In the genomic region with DNA sequence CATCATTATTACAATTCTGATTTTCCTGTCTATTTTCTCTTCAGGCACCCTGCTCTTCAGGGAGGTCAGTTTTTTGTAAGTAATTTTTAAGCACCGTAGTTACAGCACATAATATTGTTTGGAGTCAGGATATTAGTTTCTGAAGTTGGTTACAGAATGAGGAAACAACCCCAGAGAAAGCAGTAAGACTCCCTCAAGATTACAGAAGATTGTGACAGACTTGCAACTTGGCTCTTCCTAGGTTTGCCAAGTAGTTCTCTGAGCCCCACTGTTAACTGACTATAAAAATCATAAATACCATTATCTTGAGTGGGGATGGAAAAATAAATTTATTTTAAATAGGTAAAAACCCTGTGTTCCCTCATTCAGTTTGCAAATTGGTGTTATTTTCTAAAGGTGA, we compare ENCODE assay signal across 1 cellular context.
TF ChIP-seq lines count a peak whose summit lies in the region.

No MANE protein-coding gene starts in this region.

TF ChIP-seq in SK-N-SH, 30 proteins besides CTCF, POLR2A, EP300 and RAD21 (continued from another document):
- TF ChIP-seq, protein P1, sequence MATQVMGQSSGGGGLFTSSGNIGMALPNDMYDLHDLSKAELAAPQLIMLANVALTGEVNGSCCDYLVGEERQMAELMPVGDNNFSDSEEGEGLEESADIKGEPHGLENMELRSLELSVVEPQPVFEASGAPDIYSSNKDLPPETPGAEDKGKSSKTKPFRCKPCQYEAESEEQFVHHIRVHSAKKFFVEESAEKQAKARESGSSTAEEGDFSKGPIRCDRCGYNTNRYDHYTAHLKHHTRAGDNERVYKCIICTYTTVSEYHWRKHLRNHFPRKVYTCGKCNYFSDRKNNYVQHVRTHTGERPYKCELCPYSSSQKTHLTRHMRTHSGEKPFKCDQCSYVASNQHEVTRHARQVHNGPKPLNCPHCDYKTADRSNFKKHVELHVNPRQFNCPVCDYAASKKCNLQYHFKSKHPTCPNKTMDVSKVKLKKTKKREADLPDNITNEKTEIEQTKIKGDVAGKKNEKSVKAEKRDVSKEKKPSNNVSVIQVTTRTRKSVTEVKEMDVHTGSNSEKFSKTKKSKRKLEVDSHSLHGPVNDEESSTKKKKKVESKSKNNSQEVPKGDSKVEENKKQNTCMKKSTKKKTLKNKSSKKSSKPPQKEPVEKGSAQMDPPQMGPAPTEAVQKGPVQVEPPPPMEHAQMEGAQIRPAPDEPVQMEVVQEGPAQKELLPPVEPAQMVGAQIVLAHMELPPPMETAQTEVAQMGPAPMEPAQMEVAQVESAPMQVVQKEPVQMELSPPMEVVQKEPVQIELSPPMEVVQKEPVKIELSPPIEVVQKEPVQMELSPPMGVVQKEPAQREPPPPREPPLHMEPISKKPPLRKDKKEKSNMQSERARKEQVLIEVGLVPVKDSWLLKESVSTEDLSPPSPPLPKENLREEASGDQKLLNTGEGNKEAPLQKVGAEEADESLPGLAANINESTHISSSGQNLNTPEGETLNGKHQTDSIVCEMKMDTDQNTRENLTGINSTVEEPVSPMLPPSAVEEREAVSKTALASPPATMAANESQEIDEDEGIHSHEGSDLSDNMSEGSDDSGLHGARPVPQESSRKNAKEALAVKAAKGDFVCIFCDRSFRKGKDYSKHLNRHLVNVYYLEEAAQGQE (IDR thresholded peaks at IDR 0.05; ENCODE audit: low read depth, low read length), result no peak
- TF ChIP-seq TAF1 (IDR thresholded peaks at IDR 0.05; ENCODE audit: borderline replicate concordance, low read depth, low read length) (no peak), ZBTB33 (IDR thresholded peaks at IDR 0.05; ENCODE audit: borderline replicate concordance, low read depth) (no peak), MAX (IDR thresholded peaks at IDR 0.05; ENCODE audit: low read depth) (no peak), POLR2AphosphoS5 (IDR thresholded peaks at IDR 0.05; ENCODE audit: low read depth, low read length) (no peak), NFIC (IDR thresholded peaks at IDR 0.05; ENCODE audit: borderline replicate concordance) (no peak), FOXM1 (IDR thresholded peaks at IDR 0.05; ENCODE audit: low read depth) (no peak), SMC3 (IDR thresholded peaks at IDR 0.05; ENCODE audit: low read depth, low read length) (no peak), IRF3 (IDR thresholded peaks at IDR 0.05; ENCODE audit: low read depth, low read length) (no peak), FOXJ3 (CRISPR knock-in tag; IDR thresholded peaks at IDR 0.05) (no peak), YY1 (IDR thresholded peaks at IDR 0.05; ENCODE audit: low read depth) (no peak), EZH2phosphoT487 (IDR thresholded peaks at IDR 0.05; ENCODE audit: borderline replicate concordance, low read depth) (no peak), ELF1 (IDR thresholded peaks at IDR 0.05) (no peak), MEF2A (IDR thresholded peaks at IDR 0.05; ENCODE audit: borderline replicate concordance, low read depth) (no peak), TCF12 (IDR thresholded peaks at IDR 0.05) (no peak), CHD2 (IDR thresholded peaks at IDR 0.05; ENCODE audit: low read length, partially characterized antibody) (no peak), SIN3A (IDR thresholded peaks at IDR 0.05; ENCODE audit: borderline replicate concordance, low read depth, low read length) (no peak), PBX3 (IDR thresholded peaks at IDR 0.05) (no peak)
- TF ChIP-seq, protein P2, sequence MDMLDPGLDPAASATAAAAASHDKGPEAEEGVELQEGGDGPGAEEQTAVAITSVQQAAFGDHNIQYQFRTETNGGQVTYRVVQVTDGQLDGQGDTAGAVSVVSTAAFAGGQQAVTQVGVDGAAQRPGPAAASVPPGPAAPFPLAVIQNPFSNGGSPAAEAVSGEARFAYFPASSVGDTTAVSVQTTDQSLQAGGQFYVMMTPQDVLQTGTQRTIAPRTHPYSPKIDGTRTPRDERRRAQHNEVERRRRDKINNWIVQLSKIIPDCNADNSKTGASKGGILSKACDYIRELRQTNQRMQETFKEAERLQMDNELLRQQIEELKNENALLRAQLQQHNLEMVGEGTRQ (IDR thresholded peaks at IDR 0.05; ENCODE audit: borderline replicate concordance, low read depth, low read length), result no peak
